18 cellular contexts compared by ENCODE assay signal in genomic region chr3:186760141-186760813, GRCh38. TPM values are rescaled to one million over a fixed set of nuclear protein-coding genes. Genes with fewer than 3 reads are reported as not detected.
DNase-seq lines count a peak whose midpoint lies in the region; ATAC-seq and TF ChIP-seq lines count a peak whose summit lies in the region.
"Had no signal": no experiment of that assay in that cellular context is flagged by ENCODE, and none has a peak within 500 bp of the region (broad histone marks: within the 10 kb centered on the region; RNA-seq: fewer than 3 reads in every experiment).

No MANE protein-coding gene starts in this region.

- peak; percentile 48 to 55 for ATAC-seq in activated CD4-positive, CD25-positive, alpha-beta regulatory T cell treated with anti-CD3 and anti-CD28 coated beads, Interleukin-2, amount 50 U/mL, for 24 hours
- no peak for ATAC-seq in left ventricle myocardium superior
- ATAC-seq: stimulated activated memory B cell treated with anti-CD40 and anti-IgM and Interleukin-4, amounts not matched to agents 10 μg/mL and 1 μg/mL and 100 μg/mL, for 72 hours had no signal

- no peaks in the 10 kb centered on the region for H3K36me3 ChIP-seq in Peyer's patch
- H3K36me3 ChIP-seq: HAP-1, neutrophil, upper lobe of left lung had no signal

- H3K4me3 ChIP-seq in Peyer's patch: no peak overlapping the region
- H3K4me3 ChIP-seq: HAP-1, upper lobe of left lung had no signal

- intact Hi-C loops in left ventricle myocardium superior (cut with micrococcal nuclease): no loop called here

- H3K9me3 ChIP-seq in Peyer's patch: no peaks in the 10 kb centered on the region
- H3K9me3 ChIP-seq: HAP-1, neutrophil, upper lobe of left lung had no signal

- no peak for TF ChIP-seq POLR2A in Peyer's patch (IDR thresholded peaks at IDR 0.05)

- DNase-seq in activated CD4-positive, CD25-positive, alpha-beta regulatory T cell treated with anti-CD3 and anti-CD28 coated beads, Interleukin-2, amount 50 U/mL, for 72 hours: no peak
- DNase-seq in HT-29 (ENCODE audit: low spot score) (peak; percentile 60), epithelial cell of prostate (ENCODE audit: low read depth, low spot score) (peak; percentile 99), renal cortical epithelial cell (ENCODE audit: low read depth) (peak; percentile 93), ecto neural progenitor cell (ENCODE audit: low spot score) (no peak), left ventricle myocardium superior (no peak), Peyer's patch (no peak)
- DNase-seq: activated CD4-positive, alpha-beta T cell treated with anti-CD3 and anti-CD28 coated beads for 4 hours; C1 segment of cervical spinal cord; NCI-H1930; retina; upper lobe of left lung had no signal

- H3K27ac ChIP-seq in epithelial cell of prostate: peak overlapping the region; percentile 73
- H3K27ac ChIP-seq in Peyer's patch: no peak overlapping the region
- H3K27ac ChIP-seq: neutrophil, upper lobe of left lung had no signal

- no peaks in the 10 kb centered on the region for H3K27me3 ChIP-seq in Peyer's patch
- H3K27me3 ChIP-seq: neutrophil, upper lobe of left lung had no signal

- H3K4me1 ChIP-seq in Peyer's patch: no peaks in the 10 kb centered on the region
- H3K4me1 ChIP-seq: HAP-1, upper lobe of left lung had no signal

- TF ChIP-seq CTCF in Peyer's patch (IDR thresholded peaks at IDR 0.05): no peak

RNA-seq across cellular contexts. Expression of gene EIF4A2, which starts 23.1 kb away (rescaled TPM):
- 189 and 213 TPM in 2 replicates for total RNA-seq in HT-29 (2014; rRNA removed; shearing (Covaris generic))
- total RNA-seq in renal cortical epithelial cell: 725 and 842 TPM in 2 replicates
- 455 TPM for total RNA-seq in left ventricle myocardium superior
- total RNA-seq in Peyer's patch: 100 to 1,000 TPM; 218 to 408 (median 262) TPM

RNA-seq across cellular contexts. Expression of gene KNG1, which starts 43.1 kb away (rescaled TPM):
- total RNA-seq in HT-29 (2014; rRNA removed; shearing (Covaris generic)): not detected in 2 replicates
- total RNA-seq in renal cortical epithelial cell (0.99 TPM in 1 of 2 replicates, not detected in the other), left ventricle myocardium superior (0.37 TPM), Peyer's patch (1 to 10 TPM in 1 of 4 donors, under 1 TPM in 1, not detected in 2; 0.57 to 1.1 TPM)
- total RNA-seq: glomerular endothelial cell, NCI-H460 had no signal

RNA-seq across cellular contexts. Expression of gene RFC4, which starts 46.0 kb away (rescaled TPM):
- 23.6 and 38.0 TPM in 2 replicates for total RNA-seq in HT-29 (2014; rRNA removed; shearing (Covaris generic))
- total RNA-seq in renal cortical epithelial cell (22.0 and 35.3 TPM in 2 replicates), left ventricle myocardium superior (9.7 TPM), Peyer's patch (10 to 100 TPM in 2 of 4 donors, 1 to 10 TPM in 2; 6.1 to 26.4 (median 10.6) TPM)

Comparison
In these comparisons a context has a peak if more than half of its experiments do, and no peak if none do; other contexts are left out.
1. DNase-seq: peak in HT-29 (single experiment), epithelial cell of prostate (single experiment) and renal cortical epithelial cell (single experiment); none in activated CD4-positive, CD25-positive, alpha-beta regulatory T cell treated with anti-CD3 and anti-CD28 coated beads, Interleukin-2, amount 50 U/mL, for 72 hours (single experiment), ecto neural progenitor cell (single experiment), left ventricle myocardium superior (single experiment) and Peyer's patch (0 of 3).